ENCODE assay signal across 8 cellular contexts in genomic region chr11:66258473-66258893, GRCh38. TPM values are rescaled to one million over a fixed set of nuclear protein-coding genes. Genes with fewer than 3 reads are reported as not detected.
DNase-seq lines count a peak whose midpoint lies in the region; ATAC-seq and TF ChIP-seq lines count a peak whose summit lies in the region.

No MANE protein-coding gene starts in this region.

- dilution Hi-C loops in mammary epithelial cell (cut with HindIII; ENCODE audit: low sequenced_read_pairs) = no loop called here

- H3K27me3 ChIP-seq in mammary epithelial cell (ENCODE audit: insufficient read depth, low read length) = no peaks in the 10 kb centered on the region

- intact Hi-C loops in mammary epithelial cell (cut with micrococcal nuclease) = loop anchor here (1.0 to 2.0 kb wide), 2 partner anchors 36 to 190 kb away; no protein-coding TSS in a partner anchor

- H3K4me1 Mint-ChIP-seq in stimulated activated naive CD8-positive, alpha-beta T cell treated with anti-CD3 and anti-CD28 coated beads, Interleukin-15, Interleukin-2, amounts not matched to agents 100 ng/mL and 50 ng/mL, for 24 hours (ENCODE audit: low read depth) = peaks cover 31% of the 10 kb centered on the region

- BruUV-seq in mammary epithelial cell (replicated peaks; lab: Mats Ljungman, UMichigan) = no TSS peak

- H3K4me3 Mint-ChIP-seq in stimulated activated naive CD8-positive, alpha-beta T cell treated with anti-CD3 and anti-CD28 coated beads, Interleukin-15, Interleukin-2, amounts not matched to agents 100 ng/mL and 50 ng/mL, for 24 hours = peak overlapping the region; percentile 94

- in situ Hi-C loops in mammary epithelial cell (cut with MboI; ENCODE audit: low sequenced_read_pairs in 2 of 2) = no loop called here

- H3K4me3 ChIP-seq in mammary epithelial cell (replicated peaks in 1 of 3; ENCODE audit: insufficient read depth in 1 of 3, low read depth in 2 of 3, low read length in 3 of 3) = peak overlapping the region; percentile 64 to 99 (median 78)
- H3K4me3 ChIP-seq in mesodermal cell (ENCODE audit: extremely low read depth, insufficient read depth, low read length, poor library complexity, severe bottlenecking) = peak overlapping the region; percentile 86

- H4K20me1 ChIP-seq in mammary epithelial cell (ENCODE audit: insufficient read depth, low read length) = no peaks in the 10 kb centered on the region

- TF ChIP-seq CTCF in mammary epithelial cell (conservative IDR thresholded peaks at IDR 0.05 in 1 of 2, IDR thresholded peaks at IDR 0.05 in 1 of 2; ENCODE audit: extremely low read depth in 1 of 2, insufficient read depth in 1 of 2, low read depth in 1 of 2, low read length in 2 of 2) = no peak

- CTCF ChIA-PET in mammary epithelial cell (lab: Charles Lee; ENCODE audit: low non-redundant PET) = no interaction called here

- H3K27ac Mint-ChIP-seq in stimulated activated naive CD8-positive, alpha-beta T cell treated with anti-CD3 and anti-CD28 coated beads, Interleukin-15, Interleukin-2, amounts not matched to agents 100 ng/mL and 50 ng/mL, for 24 hours = peak overlapping the region; percentile 83

- DNase-seq in stimulated activated naive CD8-positive, alpha-beta T cell treated with anti-CD3 and anti-CD28 coated beads, Interleukin-15, Interleukin-2, amounts not matched to agents 100 U/mL and 50 U/mL, for 24 hours = no peak
- DNase-seq in mammary epithelial cell (no peak), NCI-H510A treated with DMSO at 0.1 percent for 48 hours (lab: John Stamatoyannopoulos, UW) (no peak), NCI-H226 (no peak)
- DNase-seq in stimulated activated CD4-positive, alpha-beta T cell treated with anti-CD3 and anti-CD28 coated beads, Interleukin-15, amount 100 ng/mL, for 24 hours = no peak

- no peaks in the 10 kb centered on the region for H3K27me3 Mint-ChIP-seq in stimulated activated naive CD8-positive, alpha-beta T cell treated with anti-CD3 and anti-CD28 coated beads, Interleukin-15, Interleukin-2, amounts not matched to agents 100 ng/mL and 50 ng/mL, for 24 hours

- peak overlapping the region; percentile 64 for H3K9ac ChIP-seq in mammary epithelial cell (ENCODE audit: insufficient read depth, low read length)

- no peaks in the 10 kb centered on the region for H3K9me3 Mint-ChIP-seq in stimulated activated naive CD8-positive, alpha-beta T cell treated with anti-CD3 and anti-CD28 coated beads, Interleukin-15, Interleukin-2, amounts not matched to agents 100 ng/mL and 50 ng/mL, for 24 hours

- peak overlapping the region; percentile 95 for H2AFZ ChIP-seq in mammary epithelial cell (ENCODE audit: low read depth, low read length)

- peaks cover 25% of the 10 kb centered on the region for H3K79me2 ChIP-seq in mammary epithelial cell (ENCODE audit: insufficient read depth, low read length)

- peaks cover 16% of the 10 kb centered on the region for H3K4me1 ChIP-seq in mammary epithelial cell (ENCODE audit: insufficient read depth, low read length)
- H3K4me1 ChIP-seq in mesodermal cell (ENCODE audit: control insufficient read depth, insufficient read depth, low read length, poor library complexity, severe bottlenecking) = peaks cover 11% of the 10 kb centered on the region

- ATAC-seq in stimulated activated naive CD8-positive, alpha-beta T cell treated with anti-CD3 and anti-CD28 coated beads, Interleukin-15, Interleukin-2, amounts not matched to agents 100 U/mL and 50 U/mL, for 24 hours = no peak
- ATAC-seq in GM19035 (IDR thresholded peaks at IDR 0.05; ENCODE audit: unreplicated experiment) = no peak

- H3K9me3 ChIP-seq in mammary epithelial cell (replicated peaks; ENCODE audit: insufficient read depth, low read length) (no peaks in the 10 kb centered on the region), mesodermal cell (ENCODE audit: control insufficient read depth, low read length) (no peaks in the 10 kb centered on the region)

- WGBS in mammary epithelial cell (ENCODE audit: low coverage, missing lambda C conversion rate) = 2% methylated on average over 5 of the region's 28 CpGs
- 8 to 10% methylated on average over 19 to 28 of the region's 28 CpGs for WGBS in mesodermal cell (ENCODE audit: insufficient coverage in 2 of 2), 2 experiments

- H3K27ac ChIP-seq in mammary epithelial cell (ENCODE audit: insufficient read depth, low read depth, low read length) (peak overlapping the region; percentile 23), mesodermal cell (ENCODE audit: low read depth, low read length, severe bottlenecking) (no peak overlapping the region)

- H3K36me3 ChIP-seq in mammary epithelial cell (ENCODE audit: insufficient read depth, low read length) (peaks cover 7% of the 10 kb centered on the region), mesodermal cell (ENCODE audit: control insufficient read depth, insufficient read depth, low read length) (peaks cover 39% of the 10 kb centered on the region)

- peak overlapping the region; percentile 97 for H3K4me2 ChIP-seq in mammary epithelial cell (ENCODE audit: insufficient read depth, low read depth, low read length)

- peaks cover 22% of the 10 kb centered on the region for H3K36me3 Mint-ChIP-seq in stimulated activated naive CD8-positive, alpha-beta T cell treated with anti-CD3 and anti-CD28 coated beads, Interleukin-15, Interleukin-2, amounts not matched to agents 100 ng/mL and 50 ng/mL, for 24 hours (ENCODE audit: low read depth)

RNA-seq across cellular contexts. Expression of gene KLC2, which starts 1.0 kb away (rescaled TPM):
- 10 to 100 TPM; 23.7 to 62.2 TPM for total RNA-seq in mammary epithelial cell
- 20.5 TPM for polyA plus RNA-seq in mammary epithelial cell
- 23.7 TPM for polyA minus RNA-seq in mammary epithelial cell
- polyA plus RNA-seq in mesodermal cell (2013, experiment 1 of 2) = 29.7 TPM
- 30.8 TPM for polyA plus RNA-seq in mesodermal cell (2013, experiment 2 of 2)

RNA-seq across cellular contexts. Expression of gene RAB1B, which starts 10.0 kb away (rescaled TPM):
- total RNA-seq in mammary epithelial cell = 100 to 1,000 TPM in 1 of 2 donors, 10 to 100 TPM in 1; 79.5 to 169 TPM
- polyA plus RNA-seq in mammary epithelial cell = 227 TPM
- 195 TPM for polyA minus RNA-seq in mammary epithelial cell
- 167 TPM for polyA plus RNA-seq in mesodermal cell (2013, experiment 1 of 2)
- polyA plus RNA-seq in mesodermal cell (2013, experiment 2 of 2) = 137 TPM

RNA-seq across cellular contexts. Expression of gene CNIH2, which starts 19.5 kb away (rescaled TPM):
- total RNA-seq in mammary epithelial cell = 1 to 10 TPM in 1 of 2 donors, under 1 TPM in 1; 0.33 to 1.4 TPM
- polyA plus RNA-seq in mammary epithelial cell = 0.62 TPM
- polyA minus RNA-seq in mammary epithelial cell = not detected
- 17.0 TPM for polyA plus RNA-seq in mesodermal cell (2013, experiment 1 of 2)
- 12.7 TPM for polyA plus RNA-seq in mesodermal cell (2013, experiment 2 of 2)

RNA-seq across cellular contexts. Expression of gene YIF1A, which starts 30.5 kb away (rescaled TPM):
- total RNA-seq in mammary epithelial cell = 100 to 1,000 TPM; 103 to 125 TPM
- 176 TPM for polyA plus RNA-seq in mammary epithelial cell
- polyA minus RNA-seq in mammary epithelial cell = 193 TPM
- 114 TPM for polyA plus RNA-seq in mesodermal cell (2013, experiment 1 of 2)
- polyA plus RNA-seq in mesodermal cell (2013, experiment 2 of 2) = 86.6 TPM

RNA-seq across cellular contexts. Expression of gene TMEM151A, which starts 33.2 kb away (rescaled TPM):
- under 1 TPM; 0.17 to 0.26 TPM for total RNA-seq in mammary epithelial cell
- 0.06 TPM for polyA plus RNA-seq in mammary epithelial cell
- polyA minus RNA-seq in mammary epithelial cell = not detected
- 0.26 TPM for polyA plus RNA-seq in mesodermal cell (2013, experiment 1 of 2)
- 0.30 TPM for polyA plus RNA-seq in mesodermal cell (2013, experiment 2 of 2)
